21 cellular contexts compared by ENCODE assay signal in the genomic region with DNA sequence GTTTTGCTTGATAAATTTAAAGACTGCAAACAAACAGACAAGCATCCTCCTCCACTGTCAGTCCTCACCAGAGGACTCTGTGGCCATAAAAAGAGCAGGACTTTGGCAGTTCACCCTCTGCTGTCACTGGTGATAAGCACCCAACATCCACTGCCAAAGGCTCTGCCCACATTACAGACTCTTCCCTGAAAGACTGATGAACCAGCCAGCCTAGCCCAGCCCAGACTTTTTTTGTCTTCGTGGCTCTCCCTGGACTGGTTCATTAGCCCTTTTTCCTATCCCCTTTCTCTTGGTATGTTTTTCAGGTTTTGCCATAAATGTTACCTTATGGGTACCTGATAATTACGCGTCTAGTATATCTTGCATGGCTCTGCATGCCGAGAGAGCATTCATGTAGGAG. TPM values are rescaled to one million over a fixed set of nuclear protein-coding genes. Genes with fewer than 3 reads are reported as not detected.
DNase-seq lines count a peak whose midpoint lies in the region; ATAC-seq, FAIRE-seq and TF ChIP-seq lines count a peak whose summit lies in the region.
"Had no signal": no experiment of that assay in that cellular context is flagged by ENCODE, and none has a peak within 500 bp of the region (broad histone marks: within the 10 kb centered on the region; RNA-seq: fewer than 3 reads in every experiment).

No MANE protein-coding gene starts in this region.

- H3K27me3 ChIP-seq in HepG2 (ENCODE audit: control insufficient read depth in 1 of 2, insufficient read depth in 2 of 2, low read length in 2 of 2) = no peaks in the 10 kb centered on the region
- no peaks in the 10 kb centered on the region for H3K27me3 ChIP-seq in right lobe of liver

- H3K36me3 ChIP-seq in HepG2 (replicated peaks in 1 of 2; ENCODE audit: control insufficient read depth in 1 of 2, insufficient read depth in 2 of 2, low read length in 2 of 2) (no peaks in the 10 kb centered on the region), right lobe of liver (no peaks in the 10 kb centered on the region), OCI-LY7 (ENCODE audit: insufficient read depth, low read length) (peaks cover 50% of the 10 kb centered on the region)

- in situ Hi-C loops in HepG2 (cut with HindIII; ENCODE audit: extremely low pct_ligation_motif_present, low pct_unique_long_range_greater_than_20kb) = no loop called here

- H2AFZ ChIP-seq in HepG2 (ENCODE audit: low read length) (no peak overlapping the region), OCI-LY7 (ENCODE audit: low read length) (no peak overlapping the region)

- peak overlapping the region; percentile 11 for H3K27ac Mint-ChIP-seq in type B pancreatic cell
- no peak overlapping the region for H3K27ac Mint-ChIP-seq in activated CD4-positive, alpha-beta T cell treated with anti-CD3 and anti-CD28 coated beads for 36 hours
- H3K27ac Mint-ChIP-seq: CD4-positive, alpha-beta T cell had no signal

- no peak for TF ChIP-seq CTCF in HepG2 (CRISPR knock-in tag; IDR thresholded peaks at IDR 0.05)
- TF ChIP-seq CTCF in right lobe of liver (IDR thresholded peaks at IDR 0.05) = no peak
- TF ChIP-seq CTCF in OCI-LY7 (conservative IDR thresholded peaks at IDR 0.05; ENCODE audit: low read length) = no peak
- TF ChIP-seq CTCF in type B pancreatic cell (conservative IDR thresholded peaks at IDR 0.05) = no peak

- no peaks in the 10 kb centered on the region for H3K27me3 Mint-ChIP-seq in type B pancreatic cell
- peaks cover 10% of the 10 kb centered on the region for H3K27me3 Mint-ChIP-seq in activated CD4-positive, alpha-beta T cell treated with anti-CD3 and anti-CD28 coated beads for 36 hours

- no peak for TF ChIP-seq RAD21 in HepG2 (CRISPR knock-in tag; IDR thresholded peaks at IDR 0.05)

- H3K79me2 ChIP-seq in HepG2 (ENCODE audit: insufficient read depth, low read length) (no peaks in the 10 kb centered on the region), OCI-LY7 (ENCODE audit: insufficient read depth, low read depth, low read length) (peaks cover 100% of the 10 kb centered on the region)

- no peak overlapping the region for H3K4me2 ChIP-seq in HepG2 (ENCODE audit: low read depth, low read length)
- no peak overlapping the region for H3K4me2 ChIP-seq in OCI-LY7 (ENCODE audit: low read length)
- H3K4me2 ChIP-seq: A549 had no signal

- intact Hi-C loops in HepG2 (cut with micrococcal nuclease; ENCODE audit: unreplicated experiment) = no loop called here
- intact Hi-C loops in right lobe of liver (cut with DNase I) = no loop called here
- intact Hi-C loops in OCI-LY7 (cut with micrococcal nuclease; ENCODE audit: unreplicated experiment) = no loop called here
- intact Hi-C loops in activated CD4-positive, alpha-beta T cell treated with anti-CD3 and anti-CD28 coated beads for 36 hours (cut with DNase I, micrococcal nuclease) = no loop called here

- H3K27ac ChIP-seq in HepG2 (ENCODE audit: extremely low read length, insufficient read depth, low read length) = no peak overlapping the region
- no peak overlapping the region for H3K27ac ChIP-seq in right lobe of liver
- H3K27ac ChIP-seq in OCI-LY7 (ENCODE audit: low read depth, low read length, poor library complexity, severe bottlenecking) = peak overlapping the region; percentile 22
- H3K27ac ChIP-seq: 22Rv1, A549, C4-2B had no signal

- H3K9me2 ChIP-seq in OCI-LY7 (ENCODE audit: insufficient read depth, low read length) = no peaks in the 10 kb centered on the region

- H3K4me3 ChIP-seq in HepG2 (replicated peaks in 1 of 3; ENCODE audit: insufficient read depth in 1 of 3, low read depth in 2 of 3, low read length in 3 of 3) (no peak overlapping the region), right lobe of liver (no peak overlapping the region), OCI-LY7 (ENCODE audit: low read depth, low read length, poor library complexity, severe bottlenecking) (no peak overlapping the region)
- H3K4me3 ChIP-seq: A549 had no signal

- H3K4me1 ChIP-seq in HepG2 (ENCODE audit: insufficient read depth, low read length) = peaks cover 15% of the 10 kb centered on the region
- peaks cover 0 to 24% (median 9%) of the 10 kb centered on the region in 4 donors for H3K4me1 ChIP-seq in right lobe of liver
- H3K4me1 ChIP-seq in OCI-LY7 (ENCODE audit: insufficient read depth, low read length, poor library complexity, severe bottlenecking) = peaks cover 90% of the 10 kb centered on the region
- H3K4me1 ChIP-seq: A549 had no signal

- no peak overlapping the region for H3K9ac ChIP-seq in HepG2 (ENCODE audit: insufficient read depth, low read depth, low read length)

- TF ChIP-seq POLR2A in HepG2 (IDR thresholded peaks at IDR 0.05; ENCODE audit: insufficient read depth in 1 of 2, low read depth in 2 of 2, low read length in 2 of 2) (no peak), right lobe of liver (IDR thresholded peaks at IDR 0.05) (no peak)

- H3K36me3 Mint-ChIP-seq in type B pancreatic cell = peaks cover 5% of the 10 kb centered on the region
- no peaks in the 10 kb centered on the region for H3K36me3 Mint-ChIP-seq in activated CD4-positive, alpha-beta T cell treated with anti-CD3 and anti-CD28 coated beads for 36 hours (ENCODE audit: low read depth)

- POLR2A ChIA-PET in HepG2 (lab: Yijun Ruan, JAX) (no interaction called here), OCI-LY7 (lab: Charles Lee) (interaction anchor here (1.9 kb wide), 1 partner anchor 9 kb away, joined by 5 read pairs; no protein-coding TSS in a partner anchor)
- POLR2A ChIA-PET in activated CD4-positive, alpha-beta T cell treated with anti-CD3 and anti-CD28 coated beads for 36 hours (lab: Charles Lee) = no interaction called here

- CTCF ChIA-PET in HepG2 (lab: Yijun Ruan, JAX; ENCODE audit: low intra/inter-chr PET ratio, low total read pairs) (no interaction called here), OCI-LY7 (lab: Charles Lee; ENCODE audit: unreplicated experiment) (no interaction called here)
- CTCF ChIA-PET in activated CD4-positive, alpha-beta T cell treated with anti-CD3 and anti-CD28 coated beads for 36 hours (lab: Charles Lee) = interaction anchor here (0.7 kb wide), 1 partner anchor 9 kb away, joined by 3 read pairs; no protein-coding TSS in a partner anchor

- no peak for FAIRE-seq in HepG2 (lab: Jason Lieb, UNC)
- FAIRE-seq: A549, G401.6, GM12891 had no signal

- ATAC-seq in HepG2 (no peak), right lobe of liver (no peak), left lobe of liver (peak; percentile 25), HG03097 (IDR thresholded peaks at IDR 0.05; ENCODE audit: low FRiP score, unreplicated experiment) (no peak)
- ATAC-seq in activated CD4-positive, alpha-beta T cell treated with anti-CD3 and anti-CD28 coated beads for 36 hours = no peak
- ATAC-seq: A549, HCT116 had no signal

- H4K20me1 ChIP-seq in HepG2 (ENCODE audit: insufficient read depth, low read length) (no peaks in the 10 kb centered on the region), OCI-LY7 (ENCODE audit: insufficient read depth, low read length) (no peaks in the 10 kb centered on the region)

- WGBS in HepG2 (ENCODE audit: low lambda C conversion rate) = 89% methylated on average over 4 of the region's 4 CpGs
- WGBS in right lobe of liver (ENCODE audit: insufficient coverage, low coverage, low lambda C conversion rate, missing lambda C conversion rate) = 88% methylated on average over 4 of the region's 4 CpGs

- no peak for DNase-seq in HepG2 (ENCODE audit: low spot score)
- no peak for DNase-seq in right lobe of liver
- no peak for DNase-seq in OCI-LY7 (ENCODE audit: low spot score)
- DNase-seq in left lobe of liver (ENCODE audit: low spot score) = no peak
- no peak for DNase-seq in type B pancreatic cell (ENCODE audit: extremely low spot score, unreplicated experiment)
- no peak for DNase-seq in activated CD4-positive, alpha-beta T cell treated with anti-CD3 and anti-CD28 coated beads for 36 hours
- no peak for DNase-seq in NCI-H1694 treated with DMSO at 0.1 percent for 48 hours (lab: John Stamatoyannopoulos, UW)
- DNase-seq: AML-193; CD4-positive, alpha-beta T cell; DMS53; DND-41; GOT3; H7 had no signal

- TF ChIP-seq EP300 in HepG2 (IDR thresholded peaks at IDR 0.05; ENCODE audit: low read depth in 2 of 2, low read length in 2 of 2) (no peak), HepG2 (CRISPR knock-in tag; IDR thresholded peaks at IDR 0.05; ENCODE audit: borderline replicate concordance) (no peak)

- H3K4me1 Mint-ChIP-seq in type B pancreatic cell (ENCODE audit: unreplicated experiment) = peaks cover 12% of the 10 kb centered on the region
- H3K4me1 Mint-ChIP-seq in activated CD4-positive, alpha-beta T cell treated with anti-CD3 and anti-CD28 coated beads for 36 hours = no peaks in the 10 kb centered on the region

- H3K4me3 Mint-ChIP-seq in type B pancreatic cell = no peak overlapping the region
- no peak overlapping the region for H3K4me3 Mint-ChIP-seq in activated CD4-positive, alpha-beta T cell treated with anti-CD3 and anti-CD28 coated beads for 36 hours
- H3K4me3 Mint-ChIP-seq: CD4-positive, alpha-beta T cell had no signal

- BruUV-seq in HepG2 (replicated peaks; lab: Mats Ljungman, UMichigan) = no TSS peak
- BruUV-seq in OCI-LY7 (replicated peaks; lab: Mats Ljungman, UMichigan) = no TSS peak

- peaks cover 5% of the 10 kb centered on the region for H3K9me3 Mint-ChIP-seq in type B pancreatic cell
- H3K9me3 Mint-ChIP-seq in activated CD4-positive, alpha-beta T cell treated with anti-CD3 and anti-CD28 coated beads for 36 hours (ENCODE audit: low read depth) = peaks cover 9% of the 10 kb centered on the region

- H3K9me3 ChIP-seq in HepG2 (ENCODE audit: low read length) = no peaks in the 10 kb centered on the region; the same call in 1 of the 2 replicates
- no peaks in the 10 kb centered on the region for H3K9me3 ChIP-seq in right lobe of liver
- peaks cover 16% of the 10 kb centered on the region; the same call in 1 of the 2 replicates for H3K9me3 ChIP-seq in OCI-LY7 (ENCODE audit: low read length)
- H3K9me3 ChIP-seq: A549 had no signal

RNA-seq across cellular contexts. Expression of gene ST14, which starts 15.1 kb away (rescaled TPM):
- total RNA-seq in HepG2 (2016; rRNA removed; fragmentation: Illumina TruSeq; extraction: Trizol) (0.69 and 1.4 TPM in 2 replicates), right lobe of liver (10 to 100 TPM in 3 of 6 experiments, 1 to 10 TPM in 3; 2.5 to 16.7 (median 10.8) TPM), OCI-LY7 (2022) (98.0 and 109 TPM in 2 replicates), left lobe of liver (3.7 TPM), type B pancreatic cell (ENCODE audit: low replicate concordance) (71.7 and 170 TPM in 2 replicates)
- total RNA-seq in HepG2 (2016; cell fraction: cytosol; rRNA removed; fragmentation: Illumina TruSeq; extraction: Trizol; ENCODE audit: low read depth) = 0.26 and 0.30 TPM in 2 replicates
- 0.55 and 1.3 TPM in 2 replicates for total RNA-seq in HepG2 (2016; cell fraction: insoluble cytoplasmic fraction; rRNA removed; fragmentation: Illumina TruSeq; extraction: Trizol)
- 0.65 and 0.72 TPM in 2 replicates for total RNA-seq in HepG2 (2016; cell fraction: membrane; rRNA removed; fragmentation: Illumina TruSeq; extraction: Trizol)
- 0.94 and 0.99 TPM in 2 replicates for total RNA-seq in HepG2 (2016; cell fraction: nucleus; rRNA removed; fragmentation: Illumina TruSeq; extraction: Trizol)
- polyA plus RNA-seq in HepG2 (2011; rRNA removed) = 0.88 and 1.1 TPM in 2 replicates
- polyA plus RNA-seq in HepG2 (2011; cell fraction: cytosol; rRNA removed) = 0.90 and 1.3 TPM in 2 replicates
- polyA plus RNA-seq in HepG2 (2011; cell fraction: nucleus; rRNA removed) = 2.7 and 3.0 TPM in 2 replicates
- polyA plus RNA-seq in HepG2 (2012) = 0.76 and 1.3 TPM in 2 replicates
- 0.14 and 0.15 TPM in 2 replicates for polyA plus RNA-seq in HepG2 (2016; cell fraction: cytosol; fragmentation: Illumina TruSeq; extraction: Trizol; ENCODE audit: low read depth)
- polyA plus RNA-seq in HepG2 (2016; cell fraction: insoluble cytoplasmic fraction; fragmentation: Illumina TruSeq; extraction: Trizol; ENCODE audit: low read depth) = 0.84 and 1.1 TPM in 2 replicates
- polyA plus RNA-seq in HepG2 (2016; cell fraction: membrane; fragmentation: Illumina TruSeq; extraction: Trizol; ENCODE audit: low read depth) = 0.31 and 0.55 TPM in 2 replicates
- 2.0 and 2.6 TPM in 2 replicates for polyA plus RNA-seq in HepG2 (2016; cell fraction: nucleus; fragmentation: Illumina TruSeq; extraction: Trizol; ENCODE audit: insufficient read depth, low read depth)
- 2.0 and 3.1 TPM in 2 replicates for polyA minus RNA-seq in HepG2 (2011; rRNA and poly(A)+ RNA removed; ENCODE audit: low replicate concordance)
- polyA minus RNA-seq in HepG2 (2011; cell fraction: cytosol; rRNA and poly(A)+ RNA removed) = 0.62 and 0.79 TPM in 2 replicates
- 0.64 and 0.87 TPM in 2 replicates for polyA minus RNA-seq in HepG2 (2011; cell fraction: nucleus; rRNA and poly(A)+ RNA removed)
- 110 and 135 TPM in 2 replicates for total RNA-seq in OCI-LY7 (2014; rRNA removed; shearing (Covaris generic))
- total RNA-seq in activated CD4-positive, alpha-beta T cell treated with anti-CD3 and anti-CD28 coated beads for 36 hours = not detected
- polyA plus RNA-seq: BJ had no signal
